Comparison of ENCODE assay signal across 9 cellular contexts in the genomic region with DNA sequence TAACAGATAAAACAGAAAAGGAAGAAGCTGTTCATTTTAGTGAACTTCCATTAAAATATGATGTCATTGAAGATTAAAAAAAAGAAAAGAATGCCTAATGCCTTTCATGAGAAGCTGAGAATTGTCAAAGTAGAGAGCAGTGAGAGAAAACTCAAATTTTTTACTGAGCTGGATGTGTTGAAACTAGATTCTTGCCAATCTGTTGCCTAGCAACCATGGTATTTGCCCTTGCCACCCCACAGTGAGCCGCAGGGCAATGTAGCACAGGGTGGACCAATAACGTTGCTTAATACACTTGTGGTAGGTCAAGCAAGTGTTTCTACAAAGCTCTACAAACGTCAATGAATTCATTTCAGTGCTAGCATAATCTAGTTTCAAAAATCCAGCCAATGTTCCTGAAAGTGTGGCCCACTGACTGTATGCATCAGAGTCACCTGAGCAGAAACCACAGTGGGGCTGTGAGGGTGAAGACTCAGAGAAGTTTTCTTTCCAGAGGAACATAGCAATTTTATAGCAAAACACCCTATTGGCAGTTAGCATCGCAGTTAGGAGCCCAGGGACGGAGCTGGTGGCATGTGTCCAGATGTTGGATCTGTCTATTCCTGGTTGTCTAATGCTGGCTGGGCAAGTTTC.
DNase-seq lines count a peak whose midpoint lies in the region; ATAC-seq, FAIRE-seq and TF ChIP-seq lines count a peak whose summit lies in the region.
"Had no signal": no experiment of that assay in that cellular context is flagged by ENCODE, and none has a peak within 500 bp of the region (broad histone marks: within the 10 kb centered on the region; RNA-seq: fewer than 3 reads in every experiment).

No MANE protein-coding gene starts in this region.

- 35% methylated on average over 5 of the region's 5 CpGs for WGBS in A549 (ENCODE audit: missing lambda C conversion rate)

- H4K20me1 ChIP-seq in MM.1S (ENCODE audit: insufficient read depth, low read length) = no peaks in the 10 kb centered on the region

- TF ChIP-seq EP300 in A549 (IDR thresholded peaks at IDR 0.05) = peak in 1 of 2 experiments; percentile 48; a peak in 2 of 5 replicates

- H3K9ac ChIP-seq in MM.1S (ENCODE audit: low read length) = no peak overlapping the region
- H3K9ac ChIP-seq in colonic mucosa (ENCODE audit: low read depth in 2 of 2, low read length in 2 of 2) = peak overlapping the region in 1 of 2 donors; percentile 6

- peaks cover 0 to 1% of the 10 kb centered on the region in 2 donors for H3K9me3 Mint-ChIP-seq in activated T-cell treated with anti-CD3 and anti-CD28 coated beads, Interleukin-2, amount 50 U/mL, for 72 hours

- peak overlapping the region; percentile 25 to 68 for H3K4me3 Mint-ChIP-seq in activated T-cell treated with anti-CD3 and anti-CD28 coated beads, Interleukin-2, amount 50 U/mL, for 72 hours

- H3K27me3 Mint-ChIP-seq in activated T-cell treated with anti-CD3 and anti-CD28 coated beads, Interleukin-2, amount 50 U/mL, for 72 hours (ENCODE audit: low read depth) = no peaks in the 10 kb centered on the region

- CTCF ChIA-PET in A549 (lab: Yijun Ruan, JAX) = no interaction called here

- H3K4me1 ChIP-seq in A549 (peaks cover 28% of the 10 kb centered on the region), MM.1S (ENCODE audit: low read length) (no peaks in the 10 kb centered on the region), colonic mucosa (no peaks in the 10 kb centered on the region)

- H2AFZ ChIP-seq in MM.1S (ENCODE audit: low read length) = no peak overlapping the region

- TF ChIP-seq POLR2A in A549 (IDR thresholded peaks at IDR 0.05; ENCODE audit: low read length) = no peak

- DNase-seq in A549 (ENCODE audit: low read depth in 1 of 2, low spot score in 1 of 2) (peak; percentile 41 to 80), LNCaP clone FGC (ENCODE audit: low read depth) (peak; percentile 80), Right ventricle myocardium superior (peak; percentile 61), pulmonary artery endothelial cell (ENCODE audit: low read depth, low spot score) (peak; percentile 22), MM.1S (no peak), colonic mucosa (no peak)
- peak in 1 of 2 donors; percentile 47 for DNase-seq in activated T-cell treated with anti-CD3 and anti-CD28 coated beads, Interleukin-2, amount 50 U/mL, for 72 hours

- ATAC-seq in A549 (peak; percentile 88 to 98), GM19035 (IDR thresholded peaks at IDR 0.05; ENCODE audit: unreplicated experiment) (peak; percentile 51), Right ventricle myocardium superior (ENCODE audit: poor library complexity) (peak; percentile 88)
- peak; percentile 95 for ATAC-seq in activated T-cell treated with anti-CD3 and anti-CD28 coated beads, Interleukin-2, amount 50 U/mL, for 72 hours (replicated peaks in 1 of 2)

- FAIRE-seq in A549 (lab: Jason Lieb, UNC) = no peak
- FAIRE-seq: colon had no signal

- peak overlapping the region; percentile 75 for H3K4me2 ChIP-seq in A549
- H3K4me2 ChIP-seq in MM.1S (ENCODE audit: low read depth, low read length) = no peak overlapping the region

- peaks cover 9% of the 10 kb centered on the region; the same call in 1 of the 2 replicates for H3K79me2 ChIP-seq in MM.1S (ENCODE audit: low read length)

- no peak for TF ChIP-seq RAD21 in A549 (conservative IDR thresholded peaks at IDR 0.05 in 1 of 2, IDR thresholded peaks at IDR 0.05 in 1 of 2)

- TF ChIP-seq CTCF in A549 (IDR thresholded peaks at IDR 0.05) = no peak
- no peak for TF ChIP-seq CTCF in LNCaP clone FGC (IDR thresholded peaks at IDR 0.05; ENCODE audit: control insufficient read depth, extremely low read depth, insufficient read depth)
- TF ChIP-seq CTCF in MM.1S (IDR thresholded peaks at IDR 0.05; ENCODE audit: low read length) = no peak
- TF ChIP-seq CTCF in colonic mucosa (IDR thresholded peaks at IDR 0.05) = no peak

- no peaks in the 10 kb centered on the region for H3K9me2 ChIP-seq in MM.1S (replicated peaks; ENCODE audit: insufficient read depth, low read length)

- H3K27me3 ChIP-seq in MM.1S (replicated peaks; ENCODE audit: insufficient read depth, low read length) = no peaks in the 10 kb centered on the region
- no peaks in the 10 kb centered on the region for H3K27me3 ChIP-seq in colonic mucosa

- peaks cover 14 to 33% of the 10 kb centered on the region in 2 donors for H3K36me3 Mint-ChIP-seq in activated T-cell treated with anti-CD3 and anti-CD28 coated beads, Interleukin-2, amount 50 U/mL, for 72 hours (ENCODE audit: insufficient read depth in 2 of 2)

- peaks cover 72% of the 10 kb centered on the region for H3K4me1 Mint-ChIP-seq in activated T-cell treated with anti-CD3 and anti-CD28 coated beads, Interleukin-2, amount 50 U/mL, for 72 hours (ENCODE audit: low read depth)

- no peaks in the 10 kb centered on the region for H3K36me3 ChIP-seq in MM.1S (replicated peaks; ENCODE audit: insufficient read depth, low read length)
- no peaks in the 10 kb centered on the region for H3K36me3 ChIP-seq in colonic mucosa

- intact Hi-C loops in Right ventricle myocardium superior (cut with DNase I) (no loop called here), colonic mucosa (cut with DNase I) (no loop called here)

- POLR2A ChIA-PET in A549 (lab: Yijun Ruan, JAX) = no interaction called here

- H3K9me3 ChIP-seq in A549 (no peaks in the 10 kb centered on the region), MM.1S (replicated peaks; ENCODE audit: insufficient read depth, low read length) (no peaks in the 10 kb centered on the region), colonic mucosa (no peaks in the 10 kb centered on the region)

- H3K27ac Mint-ChIP-seq in activated T-cell treated with anti-CD3 and anti-CD28 coated beads, Interleukin-2, amount 50 U/mL, for 72 hours = peak overlapping the region; percentile 86

- no peaks in the 10 kb centered on the region for H3F3A ChIP-seq in MM.1S (ENCODE audit: insufficient read depth, low read length)

- peak overlapping the region; percentile 70 to 77 for H3K27ac ChIP-seq in A549
- H3K27ac ChIP-seq in MM.1S (ENCODE audit: low read length) = no peak overlapping the region
- H3K27ac ChIP-seq in colonic mucosa = no peak overlapping the region

- H3K4me3 ChIP-seq in A549 (no peak overlapping the region), LNCaP clone FGC (ENCODE audit: low read depth, low read length) (no peak overlapping the region), MM.1S (ENCODE audit: low read length) (no peak overlapping the region), colonic mucosa (no peak overlapping the region)

TF ChIP-seq in A549, 52 proteins besides CTCF, POLR2A, EP300 and RAD21:
- TF ChIP-seq CEBPB (IDR thresholded peaks at IDR 0.05) = peak; percentile 44 to 65; a peak in 3 of 4 replicates
- TF ChIP-seq HOXB13 (CRISPR knock-in tag; IDR thresholded peaks at IDR 0.05; ENCODE audit: low read depth) = no peak
- TF ChIP-seq SMC3 (IDR thresholded peaks at IDR 0.05) = peak; percentile 9; the same call in 1 of the 3 replicates

Comparison
In these comparisons a context has a peak if more than half of its experiments do, and no peak if none do; other contexts are left out.
1. DNase-seq: peak in A549 (2 of 2), LNCaP clone FGC (single experiment), Right ventricle myocardium superior (single experiment) and pulmonary artery endothelial cell (single experiment); none in MM.1S (single experiment) and colonic mucosa (single experiment).
2. H3K27ac ChIP-seq: peak in A549 (2 of 2); none in MM.1S (single experiment) and colonic mucosa (single experiment).
3. Peak in every context shown above with its lines, with median percentiles within 50 percentile points of each other: ATAC-seq.